In the genomic region with DNA sequence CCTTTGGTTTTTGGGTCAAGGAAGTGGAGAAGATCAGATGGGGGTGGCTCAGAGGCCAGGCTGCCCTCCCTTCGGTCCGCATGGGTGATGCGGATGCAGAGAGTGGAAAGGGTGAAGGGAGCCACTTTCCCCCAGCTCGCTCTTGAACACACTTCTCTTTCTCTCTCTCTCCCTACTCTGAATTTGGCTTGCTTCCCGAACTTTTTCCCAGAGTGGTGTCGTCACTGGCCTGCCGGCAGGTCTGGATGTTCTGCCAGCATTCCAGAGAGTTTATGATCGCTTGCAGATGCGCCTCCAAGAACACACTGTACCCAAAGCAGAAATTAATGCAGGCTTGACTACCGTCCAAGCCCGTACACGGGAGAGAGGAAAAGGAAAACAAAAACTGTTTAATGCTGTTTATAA, we compare ENCODE assay signal across 8 cellular contexts.
DNase-seq lines count a peak whose midpoint lies in the region; ATAC-seq, FAIRE-seq and TF ChIP-seq lines count a peak whose summit lies in the region.

No MANE protein-coding gene starts in this region.

- H3K4me3 Mint-ChIP-seq in activated CD4-positive, alpha-beta memory T cell treated with anti-CD3 and anti-CD28 coated beads for 36 hours = no peak overlapping the region

- 6 to 8% methylated on average over 12 of the region's 12 CpGs for WGBS in body of pancreas, 2 donors
- 2 to 30% (median 22%) methylated on average over 12 of the region's 12 CpGs for WGBS in small intestine, 3 donors

- H3K4me1 ChIP-seq in BE2C = peaks cover 34% of the 10 kb centered on the region
- H3K4me1 ChIP-seq in body of pancreas = peaks cover 96% of the 10 kb centered on the region
- peaks cover 52 to 61% of the 10 kb centered on the region in 2 donors for H3K4me1 ChIP-seq in small intestine (ENCODE audit: control insufficient read depth in 2 of 2, insufficient read depth in 1 of 2, low read depth in 1 of 2, low read length in 1 of 2)

- H3K27me3 ChIP-seq in BE2C = peaks cover 7% of the 10 kb centered on the region
- H3K27me3 ChIP-seq in body of pancreas = no peaks in the 10 kb centered on the region
- no peaks in the 10 kb centered on the region for H3K27me3 ChIP-seq in small intestine (ENCODE audit: control insufficient read depth in 2 of 2, insufficient read depth in 2 of 2, low read length in 2 of 2)

- ATAC-seq in body of pancreas = peak; percentile 88

- TF ChIP-seq POLR2A in body of pancreas (IDR thresholded peaks at IDR 0.05) = peak in 2 of 3 donors; percentile 66 to 68

- H3K27ac ChIP-seq in body of pancreas (peak overlapping the region; percentile 92 to 99 (median 98)), small intestine (ENCODE audit: low read depth in 1 of 2, low read length in 1 of 2) (peak overlapping the region; percentile 80 to 95)

- H3K4me3 ChIP-seq in BE2C (ENCODE audit: low read depth, low read length) (peak overlapping the region; percentile 44; the same call in 1 of the 2 replicates), body of pancreas (no peak overlapping the region), small intestine (ENCODE audit: low read depth in 1 of 2, low read length in 2 of 2) (no peak overlapping the region)

- no peaks in the 10 kb centered on the region for H3K36me3 ChIP-seq in BE2C
- H3K36me3 ChIP-seq in body of pancreas (replicated peaks in 1 of 2; ENCODE audit: insufficient read depth in 1 of 2, low read depth in 2 of 2) = no peaks in the 10 kb centered on the region
- peaks cover 0 to 2% of the 10 kb centered on the region in 2 donors for H3K36me3 ChIP-seq in small intestine (ENCODE audit: control insufficient read depth in 2 of 2, insufficient read depth in 2 of 2, low read length in 2 of 2)

- peak; percentile 89 for DNase-seq in BE2C
- peak; percentile 87 for DNase-seq in NCI-H128 (lab: John Stamatoyannopoulos, UW; ENCODE audit: unreplicated experiment)
- peak; percentile 93 to 98 (median 96) for DNase-seq in body of pancreas
- peak; percentile 99 for DNase-seq in inferior parietal cortex (ENCODE audit: extremely low spot score)
- DNase-seq in small intestine = peak; percentile 99
- DNase-seq in activated CD8-positive, alpha-beta memory T cell treated with anti-CD3 and anti-CD28 coated beads, Interleukin-2, amount 50 U/mL, for 4 hours = no peak
- no peak for DNase-seq in NCI-H1436 treated with DMSO at 0.1 percent for 48 hours (lab: John Stamatoyannopoulos, UW)
- DNase-seq in activated CD4-positive, alpha-beta memory T cell treated with anti-CD3 and anti-CD28 coated beads for 36 hours = no peak

- FAIRE-seq in small intestine (lab: Jason Lieb, UNC) = no peak

- CTCF ChIA-PET in activated CD4-positive, alpha-beta memory T cell treated with anti-CD3 and anti-CD28 coated beads for 36 hours (lab: Charles Lee) = interaction anchor here (0.7 to 1.1 kb wide), 2 partner anchors 13 to 18 kb away, joined by 3 read pairs; no protein-coding TSS in a partner anchor

- H3K27me3 Mint-ChIP-seq in activated CD4-positive, alpha-beta memory T cell treated with anti-CD3 and anti-CD28 coated beads for 36 hours = peaks cover 2% of the 10 kb centered on the region

- intact Hi-C loops in body of pancreas (cut with DNase I) = no loop called here
- intact Hi-C loops in activated CD4-positive, alpha-beta memory T cell treated with anti-CD3 and anti-CD28 coated beads for 36 hours (cut with micrococcal nuclease) = loop anchor here (5.0 kb wide), 3 partner anchors 80 to 240 kb away; a partner anchor contains a TSS

- peaks cover 67% of the 10 kb centered on the region for H3K4me1 Mint-ChIP-seq in activated CD4-positive, alpha-beta memory T cell treated with anti-CD3 and anti-CD28 coated beads for 36 hours (ENCODE audit: low read depth)

- no peaks in the 10 kb centered on the region for H3K36me3 Mint-ChIP-seq in activated CD4-positive, alpha-beta memory T cell treated with anti-CD3 and anti-CD28 coated beads for 36 hours

- no peaks in the 10 kb centered on the region for H3K9me3 Mint-ChIP-seq in activated CD4-positive, alpha-beta memory T cell treated with anti-CD3 and anti-CD28 coated beads for 36 hours

- H3K27ac Mint-ChIP-seq in activated CD4-positive, alpha-beta memory T cell treated with anti-CD3 and anti-CD28 coated beads for 36 hours = no peak overlapping the region

- POLR2A ChIA-PET in activated CD4-positive, alpha-beta memory T cell treated with anti-CD3 and anti-CD28 coated beads for 36 hours (lab: Charles Lee) = interaction anchor here (0.7 kb wide), 1 partner anchor 119 kb away, joined by 4 read pairs; no protein-coding TSS in a partner anchor

- no peak for TF ChIP-seq CTCF in BE2C (IDR thresholded peaks at IDR 0.05; ENCODE audit: low read depth, low read length)
- peak in 2 of 7 experiments; percentile 0 to 9 for TF ChIP-seq CTCF in body of pancreas (IDR thresholded peaks at IDR 0.05)

- no peaks in the 10 kb centered on the region for H3K9me3 ChIP-seq in BE2C
- no peaks in the 10 kb centered on the region for H3K9me3 ChIP-seq in body of pancreas
- H3K9me3 ChIP-seq in small intestine (ENCODE audit: control insufficient read depth, low read depth) = no peaks in the 10 kb centered on the region

Comparison
In these comparisons a context has a peak if more than half of its experiments do, and no peak if none do; other contexts are left out.
1. DNase-seq: peak in BE2C (single experiment), NCI-H128 (single experiment), body of pancreas (4 of 4), inferior parietal cortex (single experiment) and small intestine (single experiment); none in activated CD8-positive, alpha-beta memory T cell treated with anti-CD3 and anti-CD28 coated beads, Interleukin-2, amount 50 U/mL, for 4 hours (single experiment), NCI-H1436 treated with DMSO at 0.1 percent for 48 hours (single experiment) and activated CD4-positive, alpha-beta memory T cell treated with anti-CD3 and anti-CD28 coated beads for 36 hours (single experiment).